ENCODE assay signal across 10 cellular contexts in genomic region chr16:25643633-25644032, GRCh38. TPM values are rescaled to one million over a fixed set of nuclear protein-coding genes. Genes with fewer than 3 reads are reported as not detected.
"Had no signal": no experiment of that assay in that cellular context is flagged by ENCODE, and none has a peak within 500 bp of the region (broad histone marks: within the 10 kb centered on the region; RNA-seq: fewer than 3 reads in every experiment).

No MANE protein-coding gene starts in this region.

- H3K36me3 ChIP-seq: HAP-1 had no signal

- ATAC-seq: GM23338, HCT116 had no signal

- H3K9ac ChIP-seq: GM23248 had no signal

- H3K9me3 ChIP-seq: HAP-1 had no signal

- H3K27ac Mint-ChIP-seq: GM23338, H9, HFFc6 had no signal

- H3K4me3 Mint-ChIP-seq: GM23338, H9, HFFc6 had no signal

- H3K4me3 ChIP-seq: GM23248, GM23338, HAP-1 had no signal

- H3K4me1 Mint-ChIP-seq: GM23338, H9 had no signal

- DNase-seq: GM23248, GOT3, H7, H9, HCEC 1CT, HFFc6 had no signal

- H3K4me1 ChIP-seq: HAP-1 had no signal

- H3K4me2 ChIP-seq: GM23338 had no signal

- H3K27ac ChIP-seq: GM23248 had no signal

- H2AFZ ChIP-seq: GM23248, GM23338 had no signal

RNA-seq across cellular contexts. Expression of gene HS3ST4, which starts 48.1 kb away (rescaled TPM):
- total RNA-seq: GM23248, H4, HFFc6 had no signal
- polyA plus RNA-seq: GM23248 had no signal
